Comparison of ENCODE assay signal across 8 cellular contexts in genomic region chrX:151713859-151714258, GRCh38. TPM values are rescaled to one million over a fixed set of nuclear protein-coding genes. Genes with fewer than 3 reads are reported as not detected.
DNase-seq lines count a peak whose midpoint lies in the region; FAIRE-seq and TF ChIP-seq lines count a peak whose summit lies in the region.

No MANE protein-coding gene starts in this region.

- H3K36me3 ChIP-seq in bronchial epithelial cell (ENCODE audit: control insufficient read depth, insufficient read depth, low read length): no peaks in the 10 kb centered on the region
- no peaks in the 10 kb centered on the region for H3K36me3 ChIP-seq in small intestine (ENCODE audit: control insufficient read depth in 2 of 2, insufficient read depth in 2 of 2, low read length in 2 of 2)
- H3K36me3 ChIP-seq in ovary: no peaks in the 10 kb centered on the region
- no peaks in the 10 kb centered on the region for H3K36me3 ChIP-seq in sigmoid colon

- H3K4me3 ChIP-seq in bronchial epithelial cell (ENCODE audit: low read depth, low read length) (no peak overlapping the region), small intestine (ENCODE audit: low read depth in 1 of 2, low read length in 2 of 2) (no peak overlapping the region), ovary (no peak overlapping the region), sigmoid colon (no peak overlapping the region)

- no peaks in the 10 kb centered on the region for H3K4me1 ChIP-seq in small intestine (ENCODE audit: control insufficient read depth in 2 of 2, insufficient read depth in 1 of 2, low read depth in 1 of 2, low read length in 1 of 2)
- H3K4me1 ChIP-seq in ovary (ENCODE audit: insufficient read depth): no peaks in the 10 kb centered on the region
- no peaks in the 10 kb centered on the region for H3K4me1 ChIP-seq in sigmoid colon

- H3K9me3 ChIP-seq in small intestine (ENCODE audit: control insufficient read depth, low read depth) (no peaks in the 10 kb centered on the region), ovary (no peaks in the 10 kb centered on the region), sigmoid colon (no peaks in the 10 kb centered on the region)

- FAIRE-seq in bronchial epithelial cell (lab: Jason Lieb, UNC): no peak
- FAIRE-seq in small intestine (lab: Jason Lieb, UNC): no peak

- H3K27ac ChIP-seq in 22Rv1 (no peak overlapping the region), small intestine (ENCODE audit: low read depth in 1 of 2, low read length in 1 of 2) (no peak overlapping the region), ovary (no peak overlapping the region), sigmoid colon (no peak overlapping the region)

- TF ChIP-seq CTCF in 22Rv1 (IDR thresholded peaks at IDR 0.05): peak; percentile 69
- TF ChIP-seq CTCF in LNCAP (IDR thresholded peaks at IDR 0.05): peak; percentile 50
- TF ChIP-seq CTCF in bronchial epithelial cell (IDR thresholded peaks at IDR 0.05; ENCODE audit: insufficient read depth, low read length, severe bottlenecking): peak; percentile 55
- TF ChIP-seq CTCF in ovary (IDR thresholded peaks at IDR 0.05): no peak
- peak in 1 of 4 experiments; percentile 11 for TF ChIP-seq CTCF in sigmoid colon (IDR thresholded peaks at IDR 0.05)

- intact Hi-C loops in ovary (cut with DNase I) (no loop called here), sigmoid colon (cut with DNase I) (no loop called here)

- TF ChIP-seq EP300 in ovary (IDR thresholded peaks at IDR 0.05) (no peak), sigmoid colon (IDR thresholded peaks at IDR 0.05) (no peak)

- TF ChIP-seq POLR2A in ovary (IDR thresholded peaks at IDR 0.05) (no peak), sigmoid colon (IDR thresholded peaks at IDR 0.05) (no peak)

- WGBS in small intestine, 3 donors: 44 to 71% (median 51%) methylated on average over 4 of the region's 4 CpGs
- 52 to 62% (median 60%) methylated on average over 4 of the region's 4 CpGs for WGBS in ovary, 3 donors
- WGBS in sigmoid colon, 2 donors: 66 to 70% methylated on average over 4 of the region's 4 CpGs

- DNase-seq in ELF-1 (ENCODE audit: low read depth, low spot score) (peak; percentile 74), bronchial epithelial cell (ENCODE audit: low read depth) (peak; percentile 7), small intestine (peak; percentile 3), ovary (no peak), NCI-H345 (lab: John Stamatoyannopoulos, UW) (no peak), sigmoid colon (no peak)

- H3K27me3 ChIP-seq in bronchial epithelial cell (ENCODE audit: control insufficient read depth, insufficient read depth, low read length) (no peaks in the 10 kb centered on the region), small intestine (ENCODE audit: control insufficient read depth in 2 of 2, insufficient read depth in 2 of 2, low read length in 2 of 2) (no peaks in the 10 kb centered on the region), ovary (no peaks in the 10 kb centered on the region), sigmoid colon (no peaks in the 10 kb centered on the region)

RNA-seq across cellular contexts. Expression of gene FATE1, which starts 2.0 kb away (rescaled TPM):
- total RNA-seq in bronchial epithelial cell (not detected in 2 replicates), ovary (not detected), sigmoid colon (not detected)
- polyA plus RNA-seq in small intestine (under 1 TPM in 1 of 3 donors, not detected in 2; 0.13 TPM), ovary (1 to 10 TPM in 1 of 2 donors, not detected in 1; 1.4 TPM), sigmoid colon (under 1 TPM in 1 of 3 donors, not detected in 2; 0.06 TPM)

RNA-seq across cellular contexts. Expression of gene PRRG3, which starts 18.6 kb away (rescaled TPM):
- total RNA-seq in bronchial epithelial cell: not detected in 2 replicates
- polyA plus RNA-seq in small intestine: under 1 TPM in 1 of 3 donors, not detected in 2; 0.64 TPM
- 1 to 10 TPM in 6 of 7 donors, under 1 TPM in 1; 0.84 to 9.2 (median 2.7) TPM for total RNA-seq in ovary
- polyA plus RNA-seq in ovary: 1 to 10 TPM in 1 of 2 donors, under 1 TPM in 1; 0.34 to 3.6 TPM
- total RNA-seq in sigmoid colon: 1 to 10 TPM in 3 of 4 donors, under 1 TPM in 1; 0.71 to 5.8 (median 2.2) TPM
- polyA plus RNA-seq in sigmoid colon: 1 to 10 TPM in 1 of 3 donors, under 1 TPM in 1, not detected in 1; 0.34 to 1.8 TPM

RNA-seq across cellular contexts. Expression of gene CNGA2, which starts 20.7 kb away (rescaled TPM):
- total RNA-seq in bronchial epithelial cell (not detected in 2 replicates), ovary (not detected), sigmoid colon (not detected)
- polyA plus RNA-seq in small intestine (not detected), ovary (not detected), sigmoid colon (under 1 TPM in 1 of 3 donors, not detected in 2; under 0.01 TPM)

Comparison
In these comparisons a context has a peak if more than half of its experiments do, and no peak if none do; other contexts are left out.
1. CTCF ChIP-seq: peak in 22Rv1 (single experiment), LNCAP (single experiment) and bronchial epithelial cell (single experiment); none in ovary (0 of 3).
2. DNase-seq: peak in ELF-1 (single experiment), bronchial epithelial cell (single experiment) and small intestine (single experiment); none in ovary (0 of 5), NCI-H345 (single experiment) and sigmoid colon (single experiment).